ENCODE assay signal across 16 cellular contexts in the genomic region with DNA sequence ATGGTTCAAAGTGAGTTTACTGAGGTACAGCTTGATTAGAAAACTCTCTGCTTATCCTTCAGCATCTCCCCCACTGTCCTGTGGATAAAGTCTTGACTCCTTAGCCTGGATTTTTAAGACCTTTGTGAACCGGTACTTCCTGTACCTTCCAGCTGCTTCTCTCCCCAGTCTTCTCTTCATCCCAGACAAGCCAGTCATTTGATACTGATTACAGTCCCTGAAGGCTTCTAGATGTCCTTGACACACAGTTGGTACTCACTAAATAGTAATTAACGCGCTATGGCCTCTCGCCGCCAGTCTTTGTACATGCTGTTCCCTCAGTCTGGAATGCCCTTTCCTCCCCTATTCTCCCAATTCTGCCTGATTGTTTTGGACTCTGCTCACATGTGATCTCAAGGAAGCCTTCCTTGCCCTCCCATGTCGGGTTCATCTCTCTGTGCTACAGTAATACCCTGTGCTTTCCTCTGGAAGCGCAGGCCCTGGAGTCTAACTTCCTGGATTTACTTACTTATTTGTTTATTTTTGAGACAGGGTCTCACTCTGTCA.
"Had no signal": no experiment of that assay in that cellular context is flagged by ENCODE, and none has a peak within 500 bp of the region (broad histone marks: within the 10 kb centered on the region; RNA-seq: fewer than 3 reads in every experiment).

No MANE protein-coding gene starts in this region.

- DNase-seq: activated naive CD4-positive, alpha-beta T cell treated with Interleukin-2 at 50 U/mL for 16 hours; anterior cingulate cortex; brain microvascular endothelial cell; foreskin melanocyte; head of caudate nucleus; immature natural killer cell; naive thymus-derived CD8-positive, alpha-beta T cell; T-helper 1 cell; T1000; upper lobe of right lung had no signal

- ATAC-seq: activated CD4-positive, CD25-positive, alpha-beta regulatory T cell treated with anti-CD3 and anti-CD28 coated beads, Interleukin-2, amount 50 U/mL, for 24 hours; activated T-helper 17 cell treated with anti-CD3 and anti-CD28 coated beads, Interleukin-2, amount 50 U/mL, for 72 hours; naive thymus-derived CD8-positive, alpha-beta T cell; upper lobe of right lung had no signal

- H3K27me3 ChIP-seq: brain microvascular endothelial cell, neutrophil, right atrium auricular region, upper lobe of right lung had no signal

- H3K9me3 ChIP-seq: neutrophil, right atrium auricular region, upper lobe of right lung had no signal

- H3K36me3 ChIP-seq: brain microvascular endothelial cell, neutrophil, upper lobe of right lung had no signal

- H3K4me1 ChIP-seq: right atrium auricular region, upper lobe of right lung had no signal

- H3K27ac ChIP-seq: brain microvascular endothelial cell, coronary artery, neutrophil, right atrium auricular region, upper lobe of right lung had no signal

- H3K4me3 ChIP-seq: coronary artery, right atrium auricular region, skin epidermis, upper lobe of right lung had no signal
